Comparison of ENCODE assay signal across 29 cellular contexts in the genomic region with DNA sequence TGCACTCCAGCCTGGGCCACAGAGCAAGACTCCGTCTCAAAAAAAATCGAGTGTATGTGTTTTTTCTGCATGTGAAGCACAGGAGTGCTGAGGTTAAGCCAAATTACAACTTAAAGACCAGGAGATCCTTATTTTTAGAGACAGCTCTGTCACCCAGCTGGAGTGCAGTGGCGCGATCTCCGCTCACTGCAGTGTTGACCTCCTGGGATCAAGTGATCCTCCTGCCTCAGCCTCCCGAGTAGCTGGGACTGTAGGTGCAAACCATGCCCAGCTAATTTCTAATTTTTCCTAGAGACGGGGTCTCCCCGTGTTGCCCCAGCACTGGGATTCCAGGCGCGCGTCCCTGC. TPM values are rescaled to one million over a fixed set of nuclear protein-coding genes. Genes with fewer than 3 reads are reported as not detected.
A peak's percentile ranks its signal among the peaks of the same experiment; 100 is the strongest.
DNase-seq lines count a peak whose midpoint lies in the region; ATAC-seq and TF ChIP-seq lines count a peak whose summit lies in the region.
"Had no signal": no experiment of that assay in that cellular context is flagged by ENCODE, and none has a peak within 500 bp of the region (broad histone marks: within the 10 kb centered on the region; RNA-seq: fewer than 3 reads in every experiment).

No MANE protein-coding gene starts in this region.

- H3K27me3 Mint-ChIP-seq in activated T-cell treated with anti-CD3 and anti-CD28 coated beads, Interleukin-2, amount 50 U/mL, for 24 hours: no peaks in the 10 kb centered on the region
- H3K27me3 Mint-ChIP-seq in activated T-cell treated with anti-CD3 and anti-CD28 coated beads, Interleukin-2, amount 50 U/mL, for 72 hours (ENCODE audit: low read depth): no peaks in the 10 kb centered on the region
- H3K27me3 Mint-ChIP-seq in WTC11 (ENCODE audit: low read depth) (no peaks in the 10 kb centered on the region), neural progenitor cell (ENCODE audit: insufficient read depth, low read depth) (peaks cover 7% of the 10 kb centered on the region)
- H3K27me3 Mint-ChIP-seq: memory B cell; stimulated activated memory B cell treated with anti-CD40 and anti-IgM and Interleukin-4, amounts not matched to agents 10 μg/mL and 1 μg/mL and 100 μg/mL, for 72 hours had no signal

- H3K4me1 ChIP-seq in neural progenitor cell (no peaks in the 10 kb centered on the region), thymus (ENCODE audit: control insufficient read depth, insufficient read depth, low read length) (no peaks in the 10 kb centered on the region)
- H3K4me1 ChIP-seq: sigmoid colon, upper lobe of right lung had no signal

- no peaks in the 10 kb centered on the region for H3K9me3 Mint-ChIP-seq in activated T-cell treated with anti-CD3 and anti-CD28 coated beads, Interleukin-2, amount 50 U/mL, for 24 hours
- no peaks in the 10 kb centered on the region for H3K9me3 Mint-ChIP-seq in activated T-cell treated with anti-CD3 and anti-CD28 coated beads, Interleukin-2, amount 50 U/mL, for 72 hours
- H3K9me3 Mint-ChIP-seq in WTC11: no peaks in the 10 kb centered on the region
- H3K9me3 Mint-ChIP-seq in neural progenitor cell: no peaks in the 10 kb centered on the region
- H3K9me3 Mint-ChIP-seq: activated T-helper 2 cell treated with anti-CD3 and anti-CD28 coated beads, Interferon-gamma antibody, Interleukin-2, Interleukin-4, amounts not matched to agents 10 μg/mL and 5 μg/mL and 100 μg/mL, durations not matched to agents 14 hours and 24 hours and 36 hours; CD8-positive, alpha-beta T cell; memory B cell; stimulated activated memory B cell treated with anti-CD40 and anti-IgM and Interleukin-4, amounts not matched to agents 10 μg/mL and 1 μg/mL and 100 μg/mL, for 72 hours had no signal

- peaks cover 11% of the 10 kb centered on the region for H3F3A ChIP-seq in neural progenitor cell (ENCODE audit: low read depth)

- no peak overlapping the region for H3K27ac Mint-ChIP-seq in activated T-cell treated with anti-CD3 and anti-CD28 coated beads, Interleukin-2, amount 50 U/mL, for 24 hours
- H3K27ac Mint-ChIP-seq in activated T-cell treated with anti-CD3 and anti-CD28 coated beads, Interleukin-2, amount 50 U/mL, for 72 hours: no peak overlapping the region
- H3K27ac Mint-ChIP-seq in WTC11 (peak overlapping the region; percentile 23; the same call in 1 of the 2 replicates), neural progenitor cell (no peak overlapping the region)
- H3K27ac Mint-ChIP-seq: activated CD8-positive, alpha-beta T cell treated with anti-CD3 and anti-CD28 coated beads, Interleukin-2, amount 10 ng/mL, durations not matched to agents 7 days and 5 days; activated T-helper 2 cell treated with anti-CD3 and anti-CD28 coated beads, Interferon-gamma antibody, Interleukin-2, Interleukin-4, amounts not matched to agents 10 μg/mL and 5 μg/mL and 100 μg/mL, durations not matched to agents 14 hours and 24 hours and 36 hours; CD8-positive, alpha-beta T cell; memory B cell; stimulated activated memory B cell treated with anti-CD40 and anti-IgM and Interleukin-4, amounts not matched to agents 10 μg/mL and 1 μg/mL and 100 μg/mL, for 72 hours had no signal

- TF ChIP-seq CTCF in WTC11 (IDR thresholded peaks at IDR 0.05) (no peak), neural progenitor cell (IDR thresholded peaks at IDR 0.05) (no peak)

- H2AFZ ChIP-seq in neural progenitor cell (replicated peaks): no peak overlapping the region
- H2AFZ ChIP-seq: PC-9 had no signal

- no peak overlapping the region for H3K4me2 ChIP-seq in neural progenitor cell
- H3K4me2 ChIP-seq: PC-9 had no signal

- H3K9me3 ChIP-seq in neural progenitor cell (ENCODE audit: low read depth): no peaks in the 10 kb centered on the region
- H3K9me3 ChIP-seq in thymus (ENCODE audit: control insufficient read depth): no peaks in the 10 kb centered on the region
- H3K9me3 ChIP-seq: sigmoid colon, upper lobe of right lung had no signal

- H3K4me1 Mint-ChIP-seq in activated T-cell treated with anti-CD3 and anti-CD28 coated beads, Interleukin-2, amount 50 U/mL, for 24 hours (ENCODE audit: low read depth): no peaks in the 10 kb centered on the region
- no peaks in the 10 kb centered on the region for H3K4me1 Mint-ChIP-seq in activated T-cell treated with anti-CD3 and anti-CD28 coated beads, Interleukin-2, amount 50 U/mL, for 72 hours (ENCODE audit: low read depth)
- H3K4me1 Mint-ChIP-seq in WTC11: no peaks in the 10 kb centered on the region
- no peaks in the 10 kb centered on the region for H3K4me1 Mint-ChIP-seq in neural progenitor cell
- H3K4me1 Mint-ChIP-seq: memory B cell; stimulated activated memory B cell treated with anti-CD40 and anti-IgM and Interleukin-4, amounts not matched to agents 10 μg/mL and 1 μg/mL and 100 μg/mL, for 72 hours had no signal

- no peak overlapping the region for H3K4me3 ChIP-seq in neural progenitor cell
- no peak overlapping the region for H3K4me3 ChIP-seq in thymus (ENCODE audit: low read length)
- H3K4me3 ChIP-seq: PC-9, sigmoid colon, upper lobe of right lung had no signal

- no peaks in the 10 kb centered on the region for H3K79me2 ChIP-seq in neural progenitor cell (ENCODE audit: low read depth)

- H3K36me3 ChIP-seq in neural progenitor cell: no peaks in the 10 kb centered on the region
- H3K36me3 ChIP-seq in thymus (ENCODE audit: control insufficient read depth, insufficient read depth): peaks cover 50% of the 10 kb centered on the region

- H3K36me3 Mint-ChIP-seq in activated T-cell treated with anti-CD3 and anti-CD28 coated beads, Interleukin-2, amount 50 U/mL, for 24 hours (ENCODE audit: low read depth): peaks cover 56% of the 10 kb centered on the region
- H3K36me3 Mint-ChIP-seq in activated T-cell treated with anti-CD3 and anti-CD28 coated beads, Interleukin-2, amount 50 U/mL, for 72 hours (ENCODE audit: insufficient read depth in 2 of 2): peaks cover 1 to 7% of the 10 kb centered on the region in 2 donors
- H3K36me3 Mint-ChIP-seq in WTC11 (peaks cover 31% of the 10 kb centered on the region), neural progenitor cell (peaks cover 6% of the 10 kb centered on the region)

- H3K27me3 ChIP-seq in neural progenitor cell (no peaks in the 10 kb centered on the region), thymus (ENCODE audit: control insufficient read depth, insufficient read depth) (no peaks in the 10 kb centered on the region)
- H3K27me3 ChIP-seq: sigmoid colon, upper lobe of right lung had no signal

- CTCF ChIA-PET in WTC11 (lab: Charles Lee): interaction anchor here (1.6 kb wide), 1 partner anchor 13 kb away, joined by 3 read pairs; no protein-coding TSS in a partner anchor

- no peaks in the 10 kb centered on the region for H4K20me1 ChIP-seq in neural progenitor cell (ENCODE audit: low read depth)

- WGBS in thymus: 97% methylated on average over 11 of the region's 11 CpGs

- H3K4me3 Mint-ChIP-seq in activated T-cell treated with anti-CD3 and anti-CD28 coated beads, Interleukin-2, amount 50 U/mL, for 24 hours: peak overlapping the region; percentile 6
- H3K4me3 Mint-ChIP-seq in activated T-cell treated with anti-CD3 and anti-CD28 coated beads, Interleukin-2, amount 50 U/mL, for 72 hours: no peak overlapping the region
- H3K4me3 Mint-ChIP-seq in WTC11 (no peak overlapping the region), neural progenitor cell (peak overlapping the region; percentile 27)
- H3K4me3 Mint-ChIP-seq: activated CD8-positive, alpha-beta T cell treated with anti-CD3 and anti-CD28 coated beads, Interleukin-2, amount 10 ng/mL, durations not matched to agents 7 days and 5 days; CD8-positive, alpha-beta T cell; memory B cell; stimulated activated memory B cell treated with anti-CD40 and anti-IgM and Interleukin-4, amounts not matched to agents 10 μg/mL and 1 μg/mL and 100 μg/mL, for 72 hours had no signal

- DNase-seq in activated T-cell treated with anti-CD3 and anti-CD28 coated beads, Interleukin-2, amount 50 U/mL, for 24 hours: no peak
- no peak for DNase-seq in activated T-cell treated with anti-CD3 and anti-CD28 coated beads, Interleukin-2, amount 50 U/mL, for 72 hours
- DNase-seq in WTC11 (ENCODE audit: low spot score) (no peak), neural progenitor cell (ENCODE audit: low spot score) (no peak), iPS-NIHi7 (ENCODE audit: extremely low spot score) (no peak), amygdala (lab: John Stamatoyannopoulos, UW) (no peak)
- DNase-seq: activated CD8-positive, alpha-beta T cell treated with anti-CD3 and anti-CD28 coated beads, Interleukin-2, amount 10 ng/mL, durations not matched to agents 7 days and 5 days; activated naive CD4-positive, alpha-beta T cell treated with anti-CD3 and anti-CD28 coated beads, Interleukin-2, amount 50 U/mL, for 16 hours; CD8-positive, alpha-beta T cell; NCI-H2107; PC-9; posterior cingulate gyrus; Right ventricle myocardium superior; sigmoid colon; stimulated activated CD4-positive, alpha-beta T cell treated with anti-CD3 and anti-CD28 coated beads, Interleukin-15, amount 100 ng/mL, for 24 hours; substantia nigra; T-helper 2 cell; upper lobe of right lung had no signal

- ATAC-seq in activated T-cell treated with anti-CD3 and anti-CD28 coated beads, Interleukin-2, amount 50 U/mL, for 72 hours (replicated peaks in 1 of 2): no peak
- ATAC-seq in WTC11 (no peak), HG02981 (IDR thresholded peaks at IDR 0.05; ENCODE audit: unreplicated experiment) (no peak)
- ATAC-seq: activated CD8-positive, alpha-beta T cell treated with anti-CD3 and anti-CD28 coated beads, Interleukin-2, amount 10 ng/mL, durations not matched to agents 7 days and 5 days; CD8-positive, alpha-beta T cell; stimulated activated memory B cell treated with anti-CD40 and anti-IgM and Interleukin-4, amounts not matched to agents 10 μg/mL and 1 μg/mL and 100 μg/mL, for 72 hours; upper lobe of right lung had no signal

- POLR2A ChIA-PET in WTC11 (lab: Charles Lee): no interaction called here

- H3K9ac ChIP-seq in neural progenitor cell: no peak overlapping the region

- H3K27ac ChIP-seq in neural progenitor cell: no peak overlapping the region
- peak overlapping the region; percentile 12 for H3K27ac ChIP-seq in thymus (ENCODE audit: low read depth)
- H3K27ac ChIP-seq: PC-9, sigmoid colon, upper lobe of right lung had no signal

RNA-seq across cellular contexts. Expression of gene PPP1R27, which starts 7.5 kb away (rescaled TPM):
- not detected for total RNA-seq in activated T-cell treated with anti-CD3 and anti-CD28 coated beads, Interleukin-2, amount 50 U/mL, for 72 hours
- total RNA-seq in WTC11 (2021) (not detected in 3 replicates), neural progenitor cell (ENCODE audit: low replicate concordance) (0.12 TPM in 1 of 2 replicates, not detected in the other)
- 0.94 TPM for polyA plus RNA-seq in thymus
- total RNA-seq: activated CD8-positive, alpha-beta T cell treated with anti-CD3 and anti-CD28 coated beads, Interleukin-2, amount 10 ng/mL, durations not matched to agents 7 days and 5 days; activated T-helper 2 cell treated with anti-CD3 and anti-CD28 coated beads, Interferon-gamma antibody, Interleukin-2, Interleukin-4, amounts not matched to agents 10 μg/mL and 5 μg/mL and 100 μg/mL, durations not matched to agents 14 hours and 24 hours and 36 hours; bronchial epithelial cell; CD8-positive, alpha-beta T cell; Daoy; endothelial cell of umbilical vein; H7; LHCN-M2; PC-9; Right ventricle myocardium superior; sigmoid colon; upper lobe of right lung had no signal
- polyA plus RNA-seq: endothelial cell of umbilical vein, neural cell had no signal

RNA-seq across cellular contexts. Expression of gene MCRIP1, which starts 9.3 kb away (rescaled TPM):
- 10 to 100 TPM; 61.9 to 77.2 TPM for total RNA-seq in activated T-cell treated with anti-CD3 and anti-CD28 coated beads, Interleukin-2, amount 50 U/mL, for 72 hours
- total RNA-seq in WTC11 (2021) (126 to 144 TPM (median 131 TPM) in 3 replicates), neural progenitor cell (ENCODE audit: low replicate concordance) (45.6 and 110 TPM in 2 replicates)
- 120 TPM for polyA plus RNA-seq in thymus

RNA-seq across cellular contexts. Expression of gene P4HB, which starts 18.0 kb away (rescaled TPM):
- 100 to 1,000 TPM; 430 to 436 TPM for total RNA-seq in activated T-cell treated with anti-CD3 and anti-CD28 coated beads, Interleukin-2, amount 50 U/mL, for 72 hours
- total RNA-seq in WTC11 (2021) (343 to 380 TPM (median 360 TPM) in 3 replicates), neural progenitor cell (ENCODE audit: low replicate concordance) (203 and 344 TPM in 2 replicates)
- 219 TPM for polyA plus RNA-seq in thymus

RNA-seq across cellular contexts. Expression of gene ARHGDIA, which starts 28.8 kb away (rescaled TPM):
- 100 to 1,000 TPM; 369 to 410 TPM for total RNA-seq in activated T-cell treated with anti-CD3 and anti-CD28 coated beads, Interleukin-2, amount 50 U/mL, for 72 hours
- total RNA-seq in WTC11 (2021) (200 to 247 TPM (median 203 TPM) in 3 replicates), neural progenitor cell (ENCODE audit: low replicate concordance) (25.1 and 47.9 TPM in 2 replicates)
- polyA plus RNA-seq in thymus: 189 TPM

RNA-seq across cellular contexts. Expression of gene GCGR, which starts 38.4 kb away (rescaled TPM):
- total RNA-seq in activated T-cell treated with anti-CD3 and anti-CD28 coated beads, Interleukin-2, amount 50 U/mL, for 72 hours: under 1 TPM in 1 of 2 donors, not detected in 1; 0.17 TPM
- total RNA-seq in WTC11 (2021) (0.85 to 1.4 TPM (median 1.4 TPM) in 3 replicates), neural progenitor cell (ENCODE audit: low replicate concordance) (not detected in 2 replicates)
- 0.80 TPM for polyA plus RNA-seq in thymus
- total RNA-seq: activated CD8-positive, alpha-beta T cell treated with anti-CD3 and anti-CD28 coated beads, Interleukin-2, amount 10 ng/mL, durations not matched to agents 7 days and 5 days; activated T-helper 2 cell treated with anti-CD3 and anti-CD28 coated beads, Interferon-gamma antibody, Interleukin-2, Interleukin-4, amounts not matched to agents 10 μg/mL and 5 μg/mL and 100 μg/mL, durations not matched to agents 14 hours and 24 hours and 36 hours; bronchial epithelial cell; CD8-positive, alpha-beta T cell; Daoy; endothelial cell of umbilical vein; LHCN-M2; PC-9; Right ventricle myocardium superior; upper lobe of right lung had no signal
- polyA plus RNA-seq: endothelial cell of umbilical vein, neural cell had no signal

Comparison
In these comparisons a context has a peak if more than half of its experiments do, and no peak if none do; other contexts are left out.
1. H3K4me3 Mint-ChIP-seq: peak in activated T-cell treated with anti-CD3 and anti-CD28 coated beads, Interleukin-2, amount 50 U/mL, for 24 hours (single experiment) and neural progenitor cell (single experiment); none in activated T-cell treated with anti-CD3 and anti-CD28 coated beads, Interleukin-2, amount 50 U/mL, for 72 hours (0 of 2) and WTC11 (single experiment).